In the genomic region with DNA sequence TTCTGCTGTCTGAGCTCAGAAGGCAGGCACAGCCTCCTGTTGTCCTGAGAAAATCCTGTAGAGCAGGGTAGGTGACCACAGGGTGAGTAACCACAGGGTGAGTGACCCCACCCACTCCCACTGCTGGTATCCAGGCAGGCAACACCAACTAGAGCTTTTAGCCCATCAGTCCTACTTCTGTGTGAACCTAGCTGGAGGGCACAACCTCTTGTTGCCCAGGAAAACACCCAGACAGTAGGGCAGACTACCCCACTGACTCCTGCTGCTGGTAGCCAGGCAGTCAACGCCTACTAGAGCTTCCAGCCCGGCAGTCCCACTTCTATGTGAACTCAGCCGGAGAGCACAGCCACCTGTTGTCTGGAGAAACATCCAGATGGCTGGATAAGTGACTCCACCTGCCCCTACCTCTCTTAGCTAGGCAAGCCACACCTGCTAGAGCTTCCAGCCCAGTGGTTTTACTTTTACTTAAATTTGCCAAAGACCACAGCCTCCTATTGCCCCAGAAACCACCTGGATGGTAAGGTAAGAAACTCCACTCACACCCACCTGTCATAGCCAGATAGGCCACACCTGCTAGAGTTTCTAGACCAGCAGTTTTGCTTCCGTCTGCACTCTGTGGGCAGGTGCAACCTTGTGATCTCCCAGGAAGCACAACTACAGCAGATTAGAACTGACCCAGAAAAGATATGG, we compare ENCODE assay signal across 11 cellular contexts.
DNase-seq lines count a peak whose midpoint lies in the region; ATAC-seq and TF ChIP-seq lines count a peak whose summit lies in the region.
"Had no signal": no experiment of that assay in that cellular context is flagged by ENCODE, and none has a peak within 500 bp of the region (broad histone marks: within the 10 kb centered on the region; RNA-seq: fewer than 3 reads in every experiment).

No MANE protein-coding gene starts in this region.

- H3K27ac ChIP-seq in urinary bladder (ENCODE audit: low read depth) (peak overlapping the region; percentile 57), SK-N-SH (ENCODE audit: low read depth in 2 of 2, low read length in 1 of 2) (no peak overlapping the region)
- H3K27ac ChIP-seq: tibial artery had no signal

- H3K79me2 ChIP-seq in SK-N-SH (ENCODE audit: insufficient read depth), result no peaks in the 10 kb centered on the region

- H4K20me1 ChIP-seq in SK-N-SH (ENCODE audit: insufficient read depth), result no peaks in the 10 kb centered on the region

- H3K4me2 ChIP-seq in SK-N-SH, result no peak overlapping the region

- no peak for TF ChIP-seq RAD21 in SK-N-SH (IDR thresholded peaks at IDR 0.05; ENCODE audit: low read length)

- WGBS in urinary bladder, result 81% methylated on average over 4 of the region's 4 CpGs
- 100% methylated on average over 4 of the region's 4 CpGs for WGBS in SK-N-SH (ENCODE audit: low lambda C conversion rate)

- H3K4me3 ChIP-seq in urinary bladder (ENCODE audit: low read depth, low read length) (no peak overlapping the region), SK-N-SH (ENCODE audit: low read depth in 2 of 2, low read length in 1 of 2) (no peak overlapping the region)
- H3K4me3 ChIP-seq: tibial artery had no signal

- H3K9me3 ChIP-seq in SK-N-SH, result no peaks in the 10 kb centered on the region
- H3K9me3 ChIP-seq: tibial artery had no signal

- no peak overlapping the region for H3K9ac ChIP-seq in SK-N-SH

- intact Hi-C loops in Right ventricle myocardium inferior (cut with DNase I), result no loop called here

- no peaks in the 10 kb centered on the region for H3K4me1 ChIP-seq in urinary bladder (ENCODE audit: insufficient read depth)
- H3K4me1 ChIP-seq in SK-N-SH (ENCODE audit: control insufficient read depth in 1 of 2, insufficient read depth in 2 of 2, low read depth in 1 of 2, low read length in 1 of 2), result no peaks in the 10 kb centered on the region; a peak in 1 of 4 replicates

- TF ChIP-seq CTCF in SK-N-SH (IDR thresholded peaks at IDR 0.05), result no peak

- peak; percentile 70 for DNase-seq in SIG-M5 treated with dmso at 0.1 percent for 504 hours (lab: John Stamatoyannopoulos, UW; ENCODE audit: unreplicated experiment)
- DNase-seq in SIG-M5 (lab: John Stamatoyannopoulos, UW), result no peak
- DNase-seq in NCI-H69 (lab: John Stamatoyannopoulos, UW), result peak; percentile 87
- no peak for DNase-seq in SK-N-SH
- no peak for DNase-seq in medulla oblongata (ENCODE audit: extremely low spot score)
- DNase-seq in Right ventricle myocardium inferior (ENCODE audit: missing footprints), result no peak
- DNase-seq: activated T-cell treated with anti-CD3 and anti-CD28 coated beads, Interleukin-2, amount 50 U/mL, for 24 hours; stimulated activated CD4-positive, alpha-beta T cell treated with anti-CD3 and anti-CD28 coated beads, Interleukin-4, amount 100 ng/mL, for 4 hours; tibial artery had no signal

- H3K36me3 ChIP-seq in urinary bladder (ENCODE audit: insufficient read depth), result no peaks in the 10 kb centered on the region
- H3K36me3 ChIP-seq in SK-N-SH (replicated peaks in 1 of 2; ENCODE audit: control insufficient read depth in 1 of 2, insufficient read depth in 2 of 2, low read length in 1 of 2), result no peaks in the 10 kb centered on the region
- H3K36me3 ChIP-seq: tibial artery had no signal

- POLR2A ChIA-PET in SK-N-SH (lab: Yijun Ruan, JAX), result no interaction called here

- H2AFZ ChIP-seq in SK-N-SH (ENCODE audit: low read depth), result no peak overlapping the region

- H3K9me2 ChIP-seq in SK-N-SH, result no peaks in the 10 kb centered on the region; the same call in 1 of the 2 replicates

- H3F3A ChIP-seq in SK-N-SH (replicated peaks; ENCODE audit: insufficient read depth), result no peaks in the 10 kb centered on the region

- H3K27me3 ChIP-seq in SK-N-SH (ENCODE audit: insufficient read depth), result no peaks in the 10 kb centered on the region
- H3K27me3 ChIP-seq: tibial artery had no signal

- CTCF ChIA-PET in SK-N-SH (lab: Yijun Ruan, JAX), result interaction anchor here (0.7 to 1.0 kb wide), 2 partner anchors 12 to 61 kb away, joined by 3 read pairs; no protein-coding TSS in a partner anchor

- no peak for TF ChIP-seq EP300 in SK-N-SH (IDR thresholded peaks at IDR 0.05; ENCODE audit: borderline replicate concordance in 1 of 2, low read depth in 1 of 2, low read length in 1 of 2)

- ATAC-seq in esophagus mucosa, result peak; percentile 96
- ATAC-seq in Right ventricle myocardium inferior, result no peak

TF ChIP-seq in SK-N-SH, 30 proteins besides CTCF, POLR2A, EP300 and RAD21:
- TF ChIP-seq FOXJ3 (CRISPR knock-in tag; IDR thresholded peaks at IDR 0.05), result no peak
- no peak for TF ChIP-seq EZH2phosphoT487 (IDR thresholded peaks at IDR 0.05; ENCODE audit: borderline replicate concordance, low read depth)
- TF ChIP-seq ELF1 (IDR thresholded peaks at IDR 0.05), result no peak
- TF ChIP-seq, protein P1, sequence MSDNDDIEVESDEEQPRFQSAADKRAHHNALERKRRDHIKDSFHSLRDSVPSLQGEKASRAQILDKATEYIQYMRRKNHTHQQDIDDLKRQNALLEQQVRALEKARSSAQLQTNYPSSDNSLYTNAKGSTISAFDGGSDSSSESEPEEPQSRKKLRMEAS (IDR thresholded peaks at IDR 0.05; ENCODE audit: low read depth), result no peak
- TF ChIP-seq MXI1 (IDR thresholded peaks at IDR 0.05; ENCODE audit: low read depth, low read length), result no peak
- TF ChIP-seq, protein P2, sequence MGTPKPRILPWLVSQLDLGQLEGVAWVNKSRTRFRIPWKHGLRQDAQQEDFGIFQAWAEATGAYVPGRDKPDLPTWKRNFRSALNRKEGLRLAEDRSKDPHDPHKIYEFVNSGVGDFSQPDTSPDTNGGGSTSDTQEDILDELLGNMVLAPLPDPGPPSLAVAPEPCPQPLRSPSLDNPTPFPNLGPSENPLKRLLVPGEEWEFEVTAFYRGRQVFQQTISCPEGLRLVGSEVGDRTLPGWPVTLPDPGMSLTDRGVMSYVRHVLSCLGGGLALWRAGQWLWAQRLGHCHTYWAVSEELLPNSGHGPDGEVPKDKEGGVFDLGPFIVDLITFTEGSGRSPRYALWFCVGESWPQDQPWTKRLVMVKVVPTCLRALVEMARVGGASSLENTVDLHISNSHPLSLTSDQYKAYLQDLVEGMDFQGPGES (IDR thresholded peaks at IDR 0.05; ENCODE audit: low read depth, low read length), result no peak
- TF ChIP-seq TEAD4 (IDR thresholded peaks at IDR 0.05; ENCODE audit: borderline replicate concordance, insufficient read depth), result no peak

Comparison
In these comparisons a context has a peak if more than half of its experiments do, and no peak if none do; other contexts are left out.
1. DNase-seq: peak in SIG-M5 treated with dmso at 0.1 percent for 504 hours (single experiment) and NCI-H69 (single experiment); none in SIG-M5 (single experiment), SK-N-SH (single experiment), medulla oblongata (single experiment) and Right ventricle myocardium inferior (single experiment).